8 cellular contexts compared by ENCODE assay signal in the genomic region with DNA sequence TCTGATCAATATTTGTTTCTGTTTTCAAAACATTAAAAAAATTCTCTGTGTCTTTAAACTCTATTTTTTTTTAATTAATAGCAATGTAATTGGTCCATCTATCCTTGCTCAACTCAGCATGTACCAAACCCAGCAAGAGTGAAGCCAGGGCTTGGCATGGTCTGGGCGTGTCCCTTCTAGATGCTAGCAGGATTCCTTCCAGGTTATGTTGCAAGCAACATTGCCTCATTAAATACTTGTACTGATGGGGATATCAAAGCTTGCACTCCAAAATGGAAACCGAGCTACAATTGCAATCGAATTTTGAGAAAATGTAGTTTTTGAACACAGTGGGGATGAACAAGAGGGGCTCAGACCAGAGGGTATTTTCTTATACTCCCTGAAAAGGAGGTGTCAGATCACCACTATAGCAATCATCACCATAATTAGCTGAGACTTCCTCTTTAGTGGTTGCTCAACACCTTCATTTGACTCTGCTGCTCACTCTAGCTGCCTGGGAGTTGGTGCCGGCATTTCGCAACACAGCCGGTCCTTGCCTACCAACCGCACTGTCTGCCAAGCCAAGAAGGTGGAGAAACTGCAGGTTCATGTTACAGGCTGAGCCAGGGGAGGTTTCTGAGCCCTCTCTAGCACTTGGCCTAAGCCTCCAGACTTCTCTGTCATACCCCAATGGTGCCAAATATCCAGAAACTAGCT.
DNase-seq lines count a peak whose midpoint lies in the region; FAIRE-seq and TF ChIP-seq lines count a peak whose summit lies in the region.

No MANE protein-coding gene starts in this region.

- H3K4me3 Mint-ChIP-seq in activated T-helper 2 cell treated with anti-CD3 and anti-CD28 coated beads, Interferon-gamma antibody, Interleukin-2, Interleukin-4, amounts not matched to agents 10 μg/mL and 5 μg/mL and 100 μg/mL, durations not matched to agents 14 hours and 24 hours and 36 hours (ENCODE audit: low read depth), result no peak overlapping the region

- FAIRE-seq in bronchial epithelial cell (lab: Jason Lieb, UNC), result peak; percentile 76

- H3K27ac Mint-ChIP-seq in activated T-helper 2 cell treated with anti-CD3 and anti-CD28 coated beads, Interferon-gamma antibody, Interleukin-2, Interleukin-4, amounts not matched to agents 10 μg/mL and 5 μg/mL and 100 μg/mL, durations not matched to agents 14 hours and 24 hours and 36 hours, result no peak overlapping the region

- no peaks in the 10 kb centered on the region for H3K9me3 Mint-ChIP-seq in activated T-helper 2 cell treated with anti-CD3 and anti-CD28 coated beads, Interferon-gamma antibody, Interleukin-2, Interleukin-4, amounts not matched to agents 10 μg/mL and 5 μg/mL and 100 μg/mL, durations not matched to agents 14 hours and 24 hours and 36 hours

- peaks cover 2% of the 10 kb centered on the region for H3K27me3 Mint-ChIP-seq in activated T-helper 2 cell treated with anti-CD3 and anti-CD28 coated beads, Interferon-gamma antibody, Interleukin-2, Interleukin-4, amounts not matched to agents 10 μg/mL and 5 μg/mL and 100 μg/mL, durations not matched to agents 14 hours and 24 hours and 36 hours (ENCODE audit: low read depth)

- no peak for TF ChIP-seq CTCF in bronchial epithelial cell (IDR thresholded peaks at IDR 0.05; ENCODE audit: insufficient read depth, low read length, severe bottlenecking)

- no peaks in the 10 kb centered on the region for H3K27me3 ChIP-seq in bronchial epithelial cell (ENCODE audit: control insufficient read depth, insufficient read depth, low read length)

- peak; percentile 81 for DNase-seq in NK-92 treated with Interleukin-12 subunit alpha and Interleukin-12 subunit beta, amount 100 ng/mL, for 24 hours (lab: John Stamatoyannopoulos, UW)
- DNase-seq in NK-92 (lab: John Stamatoyannopoulos, UW; ENCODE audit: unreplicated experiment), result no peak
- DNase-seq in MV-4-11 (lab: John Stamatoyannopoulos, UW), result peak; percentile 98
- peak; percentile 90 for DNase-seq in bronchial epithelial cell (ENCODE audit: low read depth)
- peak; percentile 13 for DNase-seq in midbrain (lab: John Stamatoyannopoulos, UW)
- no peak for DNase-seq in islet precursor cell
- DNase-seq in activated T-helper 2 cell treated with anti-CD3 and anti-CD28 coated beads, Interferon-gamma antibody, Interleukin-2, Interleukin-4, amounts not matched to agents 10 μg/mL and 5 μg/mL and 100 μg/mL, durations not matched to agents 14 hours and 24 hours and 36 hours (ENCODE audit: low spot score), result no peak
- no peak for DNase-seq in NCI-H1417 treated with DMSO at 0.1 percent for 48 hours (lab: John Stamatoyannopoulos, UW)

- H3K36me3 ChIP-seq in bronchial epithelial cell (ENCODE audit: control insufficient read depth, insufficient read depth, low read length), result no peaks in the 10 kb centered on the region

- H3K4me3 ChIP-seq in bronchial epithelial cell (ENCODE audit: low read depth, low read length), result peak overlapping the region; percentile 15

- H3K36me3 Mint-ChIP-seq in activated T-helper 2 cell treated with anti-CD3 and anti-CD28 coated beads, Interferon-gamma antibody, Interleukin-2, Interleukin-4, amounts not matched to agents 10 μg/mL and 5 μg/mL and 100 μg/mL, durations not matched to agents 14 hours and 24 hours and 36 hours (ENCODE audit: low read depth), result no peaks in the 10 kb centered on the region

- H3K4me1 Mint-ChIP-seq in activated T-helper 2 cell treated with anti-CD3 and anti-CD28 coated beads, Interferon-gamma antibody, Interleukin-2, Interleukin-4, amounts not matched to agents 10 μg/mL and 5 μg/mL and 100 μg/mL, durations not matched to agents 14 hours and 24 hours and 36 hours (ENCODE audit: low read depth), result no peaks in the 10 kb centered on the region

- intact Hi-C loops in activated T-helper 2 cell treated with anti-CD3 and anti-CD28 coated beads, Interferon-gamma antibody, Interleukin-2, Interleukin-4, amounts not matched to agents 10 μg/mL and 5 μg/mL and 100 μg/mL, durations not matched to agents 14 hours and 24 hours and 36 hours (cut with micrococcal nuclease), result no loop called here

Comparison
In these comparisons a context has a peak if more than half of its experiments do, and no peak if none do; other contexts are left out.
1. DNase-seq: peak in NK-92 treated with Interleukin-12 subunit alpha and Interleukin-12 subunit beta, amount 100 ng/mL, for 24 hours (single experiment), MV-4-11 (single experiment), bronchial epithelial cell (single experiment) and midbrain (single experiment); none in NK-92 (single experiment), islet precursor cell (single experiment), activated T-helper 2 cell treated with anti-CD3 and anti-CD28 coated beads, Interferon-gamma antibody, Interleukin-2, Interleukin-4, amounts not matched to agents 10 μg/mL and 5 μg/mL and 100 μg/mL, durations not matched to agents 14 hours and 24 hours and 36 hours (single experiment) and NCI-H1417 treated with DMSO at 0.1 percent for 48 hours (single experiment).